In the genomic region with DNA sequence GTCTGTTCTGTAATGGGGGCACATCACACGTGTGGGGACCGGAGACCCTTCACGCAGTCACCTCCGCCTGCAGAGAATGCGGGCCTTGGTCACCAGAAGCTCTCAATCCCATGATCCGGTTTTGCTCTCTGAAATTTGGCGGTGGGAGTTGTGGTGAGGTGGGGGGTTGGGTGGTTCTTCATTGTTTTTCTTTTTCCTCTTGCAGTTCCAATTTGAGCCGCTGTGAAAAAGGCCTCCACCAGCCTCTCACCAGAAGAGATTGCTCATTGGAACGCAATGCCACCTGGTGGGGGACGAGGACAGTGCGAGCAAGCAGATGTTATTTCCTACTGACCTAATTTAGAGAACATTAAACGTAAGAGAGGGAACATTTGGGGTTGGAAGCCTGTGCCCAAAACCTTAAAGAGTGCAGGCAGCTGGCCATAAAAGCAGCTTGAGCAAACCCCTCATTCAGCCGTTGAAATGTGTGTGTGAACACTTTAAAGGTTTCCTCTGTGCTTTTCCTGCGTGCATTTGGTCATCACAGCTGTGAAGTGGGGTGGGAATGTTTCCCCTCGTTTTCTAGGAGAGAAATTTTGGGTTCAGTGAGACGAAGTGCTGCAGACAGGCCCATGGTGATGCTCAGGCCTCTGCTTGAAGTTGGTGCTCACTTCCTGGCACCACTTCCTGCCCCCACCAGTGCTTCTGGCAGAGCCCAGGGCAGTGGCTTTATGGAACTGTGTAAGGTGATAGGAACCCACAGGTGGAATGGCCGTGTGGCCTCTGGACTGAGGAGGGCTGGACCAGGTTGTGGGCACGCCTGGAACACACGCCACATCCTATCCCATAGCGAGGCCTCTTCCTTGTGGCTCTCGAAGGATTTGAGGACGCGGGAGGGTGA, we compare ENCODE assay signal across 1 cellular context.
A peak's percentile ranks its signal among the peaks of the same experiment; 100 is the strongest.
TF ChIP-seq lines count a peak whose summit lies in the region.

No MANE protein-coding gene starts in this region.

TF ChIP-seq in WTC11, 78 proteins besides CTCF, POLR2A, EP300 and RAD21 (continued from another document):
- TF ChIP-seq SP1 (CRISPR knock-in tag; conservative IDR thresholded peaks at IDR 0.05), result 0 out of 2 replicates have a peak, but pooled peaks have one; percentile 21
- no peak for TF ChIP-seq TCF7 (CRISPR knock-in tag; IDR thresholded peaks at IDR 0.05; ENCODE audit: low read depth)
- TF ChIP-seq, protein P1, sequence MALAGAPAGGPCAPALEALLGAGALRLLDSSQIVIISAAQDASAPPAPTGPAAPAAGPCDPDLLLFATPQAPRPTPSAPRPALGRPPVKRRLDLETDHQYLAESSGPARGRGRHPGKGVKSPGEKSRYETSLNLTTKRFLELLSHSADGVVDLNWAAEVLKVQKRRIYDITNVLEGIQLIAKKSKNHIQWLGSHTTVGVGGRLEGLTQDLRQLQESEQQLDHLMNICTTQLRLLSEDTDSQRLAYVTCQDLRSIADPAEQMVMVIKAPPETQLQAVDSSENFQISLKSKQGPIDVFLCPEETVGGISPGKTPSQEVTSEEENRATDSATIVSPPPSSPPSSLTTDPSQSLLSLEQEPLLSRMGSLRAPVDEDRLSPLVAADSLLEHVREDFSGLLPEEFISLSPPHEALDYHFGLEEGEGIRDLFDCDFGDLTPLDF (CRISPR knock-in tag; IDR thresholded peaks at IDR 0.05), result no peak
- TF ChIP-seq, protein P2, sequence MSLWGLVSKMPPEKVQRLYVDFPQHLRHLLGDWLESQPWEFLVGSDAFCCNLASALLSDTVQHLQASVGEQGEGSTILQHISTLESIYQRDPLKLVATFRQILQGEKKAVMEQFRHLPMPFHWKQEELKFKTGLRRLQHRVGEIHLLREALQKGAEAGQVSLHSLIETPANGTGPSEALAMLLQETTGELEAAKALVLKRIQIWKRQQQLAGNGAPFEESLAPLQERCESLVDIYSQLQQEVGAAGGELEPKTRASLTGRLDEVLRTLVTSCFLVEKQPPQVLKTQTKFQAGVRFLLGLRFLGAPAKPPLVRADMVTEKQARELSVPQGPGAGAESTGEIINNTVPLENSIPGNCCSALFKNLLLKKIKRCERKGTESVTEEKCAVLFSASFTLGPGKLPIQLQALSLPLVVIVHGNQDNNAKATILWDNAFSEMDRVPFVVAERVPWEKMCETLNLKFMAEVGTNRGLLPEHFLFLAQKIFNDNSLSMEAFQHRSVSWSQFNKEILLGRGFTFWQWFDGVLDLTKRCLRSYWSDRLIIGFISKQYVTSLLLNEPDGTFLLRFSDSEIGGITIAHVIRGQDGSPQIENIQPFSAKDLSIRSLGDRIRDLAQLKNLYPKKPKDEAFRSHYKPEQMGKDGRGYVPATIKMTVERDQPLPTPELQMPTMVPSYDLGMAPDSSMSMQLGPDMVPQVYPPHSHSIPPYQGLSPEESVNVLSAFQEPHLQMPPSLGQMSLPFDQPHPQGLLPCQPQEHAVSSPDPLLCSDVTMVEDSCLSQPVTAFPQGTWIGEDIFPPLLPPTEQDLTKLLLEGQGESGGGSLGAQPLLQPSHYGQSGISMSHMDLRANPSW (CRISPR knock-in tag; conservative IDR thresholded peaks at IDR 0.05; ENCODE audit: low read depth), result no peak
- no peak for TF ChIP-seq CREM (CRISPR knock-in tag; IDR thresholded peaks at IDR 0.05)
- no peak for TF ChIP-seq FOXP1 (CRISPR knock-in tag; IDR thresholded peaks at IDR 0.05; ENCODE audit: borderline replicate concordance)
- TF ChIP-seq, protein P3, sequence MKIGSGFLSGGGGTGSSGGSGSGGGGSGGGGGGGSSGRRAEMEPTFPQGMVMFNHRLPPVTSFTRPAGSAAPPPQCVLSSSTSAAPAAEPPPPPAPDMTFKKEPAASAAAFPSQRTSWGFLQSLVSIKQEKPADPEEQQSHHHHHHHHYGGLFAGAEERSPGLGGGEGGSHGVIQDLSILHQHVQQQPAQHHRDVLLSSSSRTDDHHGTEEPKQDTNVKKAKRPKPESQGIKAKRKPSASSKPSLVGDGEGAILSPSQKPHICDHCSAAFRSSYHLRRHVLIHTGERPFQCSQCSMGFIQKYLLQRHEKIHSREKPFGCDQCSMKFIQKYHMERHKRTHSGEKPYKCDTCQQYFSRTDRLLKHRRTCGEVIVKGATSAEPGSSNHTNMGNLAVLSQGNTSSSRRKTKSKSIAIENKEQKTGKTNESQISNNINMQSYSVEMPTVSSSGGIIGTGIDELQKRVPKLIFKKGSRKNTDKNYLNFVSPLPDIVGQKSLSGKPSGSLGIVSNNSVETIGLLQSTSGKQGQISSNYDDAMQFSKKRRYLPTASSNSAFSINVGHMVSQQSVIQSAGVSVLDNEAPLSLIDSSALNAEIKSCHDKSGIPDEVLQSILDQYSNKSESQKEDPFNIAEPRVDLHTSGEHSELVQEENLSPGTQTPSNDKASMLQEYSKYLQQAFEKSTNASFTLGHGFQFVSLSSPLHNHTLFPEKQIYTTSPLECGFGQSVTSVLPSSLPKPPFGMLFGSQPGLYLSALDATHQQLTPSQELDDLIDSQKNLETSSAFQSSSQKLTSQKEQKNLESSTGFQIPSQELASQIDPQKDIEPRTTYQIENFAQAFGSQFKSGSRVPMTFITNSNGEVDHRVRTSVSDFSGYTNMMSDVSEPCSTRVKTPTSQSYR (CRISPR knock-in tag; IDR thresholded peaks at IDR 0.05), result 0 out of 2 replicates have a peak, but pooled peaks have one; percentile 27
- TF ChIP-seq, protein P4, sequence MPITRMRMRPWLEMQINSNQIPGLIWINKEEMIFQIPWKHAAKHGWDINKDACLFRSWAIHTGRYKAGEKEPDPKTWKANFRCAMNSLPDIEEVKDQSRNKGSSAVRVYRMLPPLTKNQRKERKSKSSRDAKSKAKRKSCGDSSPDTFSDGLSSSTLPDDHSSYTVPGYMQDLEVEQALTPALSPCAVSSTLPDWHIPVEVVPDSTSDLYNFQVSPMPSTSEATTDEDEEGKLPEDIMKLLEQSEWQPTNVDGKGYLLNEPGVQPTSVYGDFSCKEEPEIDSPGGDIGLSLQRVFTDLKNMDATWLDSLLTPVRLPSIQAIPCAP (CRISPR knock-in tag; IDR thresholded peaks at IDR 0.05), result no peak
- no peak for TF ChIP-seq NFATC4 (CRISPR knock-in tag; IDR thresholded peaks at IDR 0.05)
- TF ChIP-seq ZBTB21 (CRISPR knock-in tag; IDR thresholded peaks at IDR 0.05; ENCODE audit: borderline replicate concordance), result no peak
- TF ChIP-seq ZNF317 (CRISPR knock-in tag; IDR thresholded peaks at IDR 0.05; ENCODE audit: borderline replicate concordance, low read depth), result no peak
- no peak for TF ChIP-seq TEAD1 (CRISPR knock-in tag; IDR thresholded peaks at IDR 0.05)
- TF ChIP-seq, protein P5, sequence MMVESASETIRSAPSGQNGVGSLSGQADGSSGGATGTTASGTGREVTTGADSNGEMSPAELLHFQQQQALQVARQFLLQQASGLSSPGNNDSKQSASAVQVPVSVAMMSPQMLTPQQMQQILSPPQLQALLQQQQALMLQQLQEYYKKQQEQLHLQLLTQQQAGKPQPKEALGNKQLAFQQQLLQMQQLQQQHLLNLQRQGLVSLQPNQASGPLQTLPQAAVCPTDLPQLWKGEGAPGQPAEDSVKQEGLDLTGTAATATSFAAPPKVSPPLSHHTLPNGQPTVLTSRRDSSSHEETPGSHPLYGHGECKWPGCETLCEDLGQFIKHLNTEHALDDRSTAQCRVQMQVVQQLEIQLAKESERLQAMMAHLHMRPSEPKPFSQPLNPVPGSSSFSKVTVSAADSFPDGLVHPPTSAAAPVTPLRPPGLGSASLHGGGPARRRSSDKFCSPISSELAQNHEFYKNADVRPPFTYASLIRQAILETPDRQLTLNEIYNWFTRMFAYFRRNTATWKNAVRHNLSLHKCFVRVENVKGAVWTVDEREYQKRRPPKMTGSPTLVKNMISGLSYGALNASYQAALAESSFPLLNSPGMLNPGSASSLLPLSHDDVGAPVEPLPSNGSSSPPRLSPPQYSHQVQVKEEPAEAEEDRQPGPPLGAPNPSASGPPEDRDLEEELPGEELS (CRISPR knock-in tag; IDR thresholded peaks at IDR 0.05), result peak; percentile 19; the same call in 1 of the 2 replicates
- TF ChIP-seq FOXJ3 (CRISPR knock-in tag; IDR thresholded peaks at IDR 0.05; ENCODE audit: borderline replicate concordance), result no peak
- TF ChIP-seq NR2C2 (CRISPR knock-in tag; IDR thresholded peaks at IDR 0.05), result no peak
- TF ChIP-seq, protein P6, sequence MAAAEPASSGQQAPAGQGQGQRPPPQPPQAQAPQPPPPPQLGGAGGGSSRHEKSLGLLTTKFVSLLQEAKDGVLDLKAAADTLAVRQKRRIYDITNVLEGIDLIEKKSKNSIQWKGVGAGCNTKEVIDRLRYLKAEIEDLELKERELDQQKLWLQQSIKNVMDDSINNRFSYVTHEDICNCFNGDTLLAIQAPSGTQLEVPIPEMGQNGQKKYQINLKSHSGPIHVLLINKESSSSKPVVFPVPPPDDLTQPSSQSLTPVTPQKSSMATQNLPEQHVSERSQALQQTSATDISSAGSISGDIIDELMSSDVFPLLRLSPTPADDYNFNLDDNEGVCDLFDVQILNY (CRISPR knock-in tag; IDR thresholded peaks at IDR 0.05), result no peak
TF ChIP-seq in WTC11: peak in this region for 4.
